In genomic region chr17:29107933-29108805, GRCh38 we compare ENCODE assay signal across 14 cellular contexts.
DNase-seq lines count a peak whose midpoint lies in the region; ATAC-seq, FAIRE-seq and TF ChIP-seq lines count a peak whose summit lies in the region.
"Had no signal": no experiment of that assay in that cellular context is flagged by ENCODE, and none has a peak within 500 bp of the region (broad histone marks: within the 10 kb centered on the region; RNA-seq: fewer than 3 reads in every experiment).

No MANE protein-coding gene starts in this region.

- H3K4me1 Mint-ChIP-seq in neural crest cell = peaks cover 15% of the 10 kb centered on the region

- no peak for FAIRE-seq in H1 (lab: Jason Lieb, UNC)
- FAIRE-seq: colon had no signal

- POLR2A ChIA-PET in H1 (lab: Charles Lee; ENCODE audit: partially characterized antibody) = interaction anchor here (0.6 to 1.8 kb wide), 3 partner anchors 42 to 429 kb away, joined by 3 to 4 read pairs (median 4); no protein-coding TSS in a partner anchor

- WGBS in H1 (ENCODE audit: extremely low coverage in 1 of 2, insufficient coverage in 1 of 2, insufficient read length in 1 of 2, insufficient replicate concordance in 2 of 2, low coverage in 1 of 2, low lambda C conversion rate in 2 of 2, missing lambda C conversion rate in 1 of 2), 2 experiments = 89% methylated on average over 10 of the region's 10 CpGs; no CpG with 5 or more reads in 1 of the 2 experiments
- WGBS in mesenchymal stem cell = 83% methylated on average over 10 of the region's 10 CpGs

- H3K56ac ChIP-seq in H1 (replicated peaks; ENCODE audit: insufficient read length, low read depth, low read length) = no peak overlapping the region

- H2BK15ac ChIP-seq in H1 (ENCODE audit: low read length) (no peak overlapping the region), mesenchymal stem cell (ENCODE audit: low read depth, poor library complexity, severe bottlenecking) (no peak overlapping the region)

- H2AFZ ChIP-seq in H1 (ENCODE audit: low read length) = no peak overlapping the region
- no peak overlapping the region for H2AFZ ChIP-seq in mesenchymal stem cell (ENCODE audit: low read depth, low read length)

- H3K79me1 ChIP-seq in H1 (ENCODE audit: low read depth, low read length) (no peaks in the 10 kb centered on the region), mesenchymal stem cell (replicated peaks; ENCODE audit: low read length, poor library complexity, severe bottlenecking) (peaks cover 1% of the 10 kb centered on the region)

- peak overlapping the region; percentile 42 for H3K27ac ChIP-seq in C4-2B
- H3K27ac ChIP-seq in H1 (ENCODE audit: low read depth, low read length) = no peak overlapping the region
- no peak overlapping the region for H3K27ac ChIP-seq in mesenchymal stem cell (ENCODE audit: low read length, poor library complexity, severe bottlenecking)

- no peak overlapping the region for H2BK20ac ChIP-seq in H1 (ENCODE audit: low read length)

- H2BK12ac ChIP-seq in H1 (ENCODE audit: low read depth, low read length) = no peak overlapping the region
- no peak overlapping the region for H2BK12ac ChIP-seq in mesenchymal stem cell (ENCODE audit: low read length in 2 of 2)

- H3K4me2 ChIP-seq in H1 (ENCODE audit: insufficient read depth in 1 of 2, low read depth in 2 of 2, low read length in 2 of 2) = no peak overlapping the region
- no peak overlapping the region for H3K4me2 ChIP-seq in mesenchymal stem cell (ENCODE audit: low read length, poor library complexity, severe bottlenecking)

- peak; percentile 66 for DNase-seq in NCI-H1092 treated with DMSO at 0.1 percent for 48 hours (lab: John Stamatoyannopoulos, UW)
- DNase-seq in H1 (ENCODE audit: low read depth in 1 of 2, low spot score in 2 of 2) = no peak
- DNase-seq in neural crest cell (ENCODE audit: low read depth, low spot score) = no peak
- DNase-seq in mesenchymal stem cell = no peak
- DNase-seq: activated B cell treated with CpG ODN at 0.5 μM for 24 hours; activated T-cell treated with anti-CD3 and anti-CD28 coated beads, Interleukin-2, amount 50 U/mL, for 1 hour; NCI-H446; SHP77 treated with DMSO at 0.1 percent for 48 hours had no signal

- H2BK120ac ChIP-seq in H1 (replicated peaks; ENCODE audit: low read depth, low read length) (no peak overlapping the region), mesenchymal stem cell (ENCODE audit: low read depth, low read length) (no peak overlapping the region)

- H3K9ac ChIP-seq in H1 (replicated peaks in 1 of 4; ENCODE audit: extremely low read depth in 1 of 4, low read depth in 3 of 4, low read length in 3 of 4) (no peak overlapping the region), mesenchymal stem cell (ENCODE audit: low read length) (no peak overlapping the region)

- TF ChIP-seq CTCF in C4-2B (conservative IDR thresholded peaks at IDR 0.05) (no peak), H1 (IDR thresholded peaks at IDR 0.05; ENCODE audit: control extremely low read depth in 1 of 3, insufficient read depth in 1 of 3, low read depth in 1 of 3, low read length in 3 of 3) (no peak), neural crest cell (conservative IDR thresholded peaks at IDR 0.05) (no peak)

- H3K27ac Mint-ChIP-seq in neural crest cell (ENCODE audit: unreplicated experiment) = peak overlapping the region; percentile 45
- H3K27ac Mint-ChIP-seq: activated B cell treated with CpG ODN at 0.5 μM for 24 hours had no signal

- H3K4ac ChIP-seq in H1 (replicated peaks; ENCODE audit: insufficient read length, low read depth, low read length) (no peak overlapping the region), mesenchymal stem cell (ENCODE audit: low read depth in 1 of 2, low read length in 2 of 2) (no peak overlapping the region)

- H3K9me3 ChIP-seq in H1 (ENCODE audit: insufficient read depth in 2 of 2, low read depth in 1 of 2, low read length in 1 of 2) (no peaks in the 10 kb centered on the region), mesenchymal stem cell (ENCODE audit: control insufficient read depth, low read length) (no peaks in the 10 kb centered on the region)

- no peaks in the 10 kb centered on the region for H3K27me3 Mint-ChIP-seq in neural crest cell (ENCODE audit: low read depth)
- H3K27me3 Mint-ChIP-seq: activated B cell treated with CpG ODN at 0.5 μM for 24 hours, memory B cell had no signal

- H4K91ac ChIP-seq in H1 (replicated peaks; ENCODE audit: insufficient read length, low read length) (no peak overlapping the region), mesenchymal stem cell (ENCODE audit: low read length) (no peak overlapping the region)

- no peaks in the 10 kb centered on the region for H4K20me1 ChIP-seq in H1 (replicated peaks in 1 of 2; ENCODE audit: control insufficient read depth in 1 of 2, insufficient read depth in 2 of 2, low read length in 2 of 2)

- TF ChIP-seq RAD21 in H1 (IDR thresholded peaks at IDR 0.05 in 1 of 2, conservative IDR thresholded peaks at IDR 0.05 in 1 of 2; ENCODE audit: low read depth in 2 of 2, low read length in 2 of 2) = no peak

- H3K23ac ChIP-seq in H1 (ENCODE audit: insufficient read length) (no peak overlapping the region), mesenchymal stem cell (ENCODE audit: low read length in 2 of 2) (no peak overlapping the region)

- peaks cover 2% of the 10 kb centered on the region; the same call in 1 of the 2 replicates for H3K23me2 ChIP-seq in H1 (ENCODE audit: low read depth, low read length)

- H2BK5ac ChIP-seq in H1 (ENCODE audit: low read depth, low read length) = 0 out of 2 replicates have a peak overlapping the region, but pooled peaks have one; percentile 31
- no peak overlapping the region for H2BK5ac ChIP-seq in mesenchymal stem cell (ENCODE audit: low read depth, low read length, poor library complexity, severe bottlenecking)

- no peak overlapping the region for H4K8ac ChIP-seq in H1 (ENCODE audit: extremely low read depth, insufficient read depth, low read length)
- no peak overlapping the region for H4K8ac ChIP-seq in mesenchymal stem cell (ENCODE audit: low read length)

- no peak for TF ChIP-seq EP300 in H1 (IDR thresholded peaks at IDR 0.05; ENCODE audit: borderline replicate concordance in 1 of 2, low read depth in 2 of 2, low read length in 2 of 2)

- H3K9me3 Mint-ChIP-seq in neural crest cell = no peaks in the 10 kb centered on the region
- H3K9me3 Mint-ChIP-seq: activated B cell treated with CpG ODN at 0.5 μM for 24 hours, memory B cell had no signal

- H3K14ac ChIP-seq in H1 (ENCODE audit: insufficient read length) (no peak overlapping the region), mesenchymal stem cell (ENCODE audit: low read length in 2 of 2) (no peak overlapping the region)

- H3K27me3 ChIP-seq in H1 (replicated peaks in 1 of 4; ENCODE audit: control insufficient read depth in 3 of 4, extremely low read depth in 1 of 4, insufficient read depth in 3 of 4, low read length in 3 of 4) = no peaks in the 10 kb centered on the region
- no peaks in the 10 kb centered on the region for H3K27me3 ChIP-seq in mesenchymal stem cell (ENCODE audit: control insufficient read depth in 1 of 2, insufficient read depth in 1 of 2, low read length in 2 of 2)

- H3K36me3 ChIP-seq in H1 (ENCODE audit: control insufficient read depth in 2 of 4, insufficient read depth in 4 of 4, low read length in 3 of 4) (peaks cover 2 to 13% (median 5%) of the 10 kb centered on the region in 4 experiments; a peak in 5 of 8 replicates), mesenchymal stem cell (ENCODE audit: control insufficient read depth in 1 of 2, insufficient read depth in 2 of 2, low read depth in 1 of 2, low read length in 2 of 2) (peaks cover 66 to 82% of the 10 kb centered on the region in 2 experiments)

- CTCF ChIA-PET in H1 (lab: Charles Lee; ENCODE audit: partially characterized antibody) = interaction anchor here (0.6 to 19.8 kb wide), 8 partner anchors 8 to 168 kb away, joined by 3 to 548 read pairs (median 10); partner anchors contain the start of gene PHF12

- H2AK5ac ChIP-seq in H1 (ENCODE audit: low read depth, low read length) = no peak overlapping the region
- H2AK5ac ChIP-seq in mesenchymal stem cell (ENCODE audit: low read length, severe bottlenecking) = no peak overlapping the region

- no peak for TF ChIP-seq POLR2A in H1 (IDR thresholded peaks at IDR 0.05; ENCODE audit: control extremely low read depth in 1 of 2, low read depth in 2 of 2, low read length in 2 of 2)

- H3K4me1 ChIP-seq in H1 (replicated peaks in 1 of 4; ENCODE audit: control insufficient read depth in 3 of 4, insufficient read depth in 4 of 4, low read length in 3 of 4) (peaks cover 0 to 8% (median 4%) of the 10 kb centered on the region in 4 experiments; a peak in 4 of 7 replicates), mesenchymal stem cell (ENCODE audit: control insufficient read depth, insufficient read depth, low read depth, low read length) (peaks cover 41% of the 10 kb centered on the region)

- ATAC-seq in GM21529 (IDR thresholded peaks at IDR 0.05; ENCODE audit: unreplicated experiment) (no peak), GM19455 (IDR thresholded peaks at IDR 0.05; ENCODE audit: unreplicated experiment) (no peak), HG03469 (IDR thresholded peaks at IDR 0.05; ENCODE audit: unreplicated experiment) (no peak)

- no peak overlapping the region for H3K4me3 Mint-ChIP-seq in neural crest cell
- H3K4me3 Mint-ChIP-seq: activated B cell treated with CpG ODN at 0.5 μM for 24 hours, memory B cell had no signal

- peaks cover 9% of the 10 kb centered on the region for H3K36me3 Mint-ChIP-seq in neural crest cell (ENCODE audit: low read depth)

- no peak overlapping the region; the same call in 1 of the 2 replicates for H3K18ac ChIP-seq in H1 (ENCODE audit: extremely low read depth, low read length)
- no peak overlapping the region for H3K18ac ChIP-seq in mesenchymal stem cell (ENCODE audit: low read depth in 1 of 2, low read length in 2 of 2)

- H4K5ac ChIP-seq in H1 (ENCODE audit: insufficient read length, low read depth, low read length) = no peak overlapping the region

- no peaks in the 10 kb centered on the region for H3K79me2 ChIP-seq in H1 (ENCODE audit: control insufficient read depth in 1 of 2, insufficient read depth in 2 of 2, low read length in 2 of 2)

- H3K4me3 ChIP-seq in H1 (ENCODE audit: extremely low read depth in 1 of 4, insufficient read depth in 2 of 4, low read depth in 3 of 4, low read length in 4 of 4) (no peak overlapping the region), mesenchymal stem cell (ENCODE audit: insufficient read depth in 1 of 2, low read depth in 1 of 2, low read length in 2 of 2) (no peak overlapping the region)

TF ChIP-seq in H1, 55 proteins besides CTCF, POLR2A, EP300 and RAD21:
- no peak for TF ChIP-seq CBX5 (IDR thresholded peaks at IDR 0.05; ENCODE audit: low read depth, low read length)
